Comparison of ENCODE assay signal across 16 cellular contexts in the genomic region with DNA sequence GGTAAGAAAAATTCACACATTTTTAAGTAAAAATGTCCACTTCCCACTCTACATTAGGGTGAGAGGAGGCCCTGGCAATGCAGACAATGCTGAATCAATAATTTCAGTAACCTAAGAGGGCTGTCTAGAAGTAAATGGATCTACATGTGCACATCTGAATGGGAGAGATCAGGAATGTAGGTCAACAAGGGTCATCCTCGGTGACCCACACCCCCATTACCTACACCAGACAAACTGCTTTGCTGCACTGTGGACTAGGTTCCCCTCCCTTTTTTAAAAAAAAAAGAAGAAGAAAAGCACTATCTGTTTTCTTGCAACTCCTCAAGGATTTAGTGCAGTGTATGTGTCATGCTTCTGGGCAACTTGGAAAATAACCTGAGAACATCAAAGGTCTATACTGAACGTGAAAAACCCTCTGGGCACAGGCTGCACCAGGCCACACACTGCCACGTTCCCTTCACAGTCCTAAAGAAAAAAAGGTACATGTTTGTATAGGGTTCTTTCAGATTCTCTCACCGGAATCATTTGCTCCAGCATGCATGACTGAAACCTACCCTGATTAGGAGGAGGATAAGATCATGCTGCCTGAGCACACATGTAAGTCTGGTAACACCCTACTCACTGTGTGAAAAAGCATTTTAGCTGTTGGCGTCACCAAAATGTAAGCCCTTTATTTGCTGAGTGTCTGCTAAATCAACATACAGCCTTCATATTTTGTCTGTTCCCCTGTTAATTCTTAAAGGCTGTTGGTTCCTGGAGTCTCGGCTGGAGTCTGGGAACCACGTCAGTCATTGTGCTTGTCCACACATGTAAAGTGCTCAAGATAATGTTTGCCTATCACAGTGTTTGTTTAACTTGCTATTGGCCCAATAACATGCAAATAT.
DNase-seq lines count a peak whose midpoint lies in the region; ATAC-seq and TF ChIP-seq lines count a peak whose summit lies in the region.
"Had no signal": no experiment of that assay in that cellular context is flagged by ENCODE, and none has a peak within 500 bp of the region (broad histone marks: within the 10 kb centered on the region; RNA-seq: fewer than 3 reads in every experiment).

No MANE protein-coding gene starts in this region.

- H3K4me3 ChIP-seq in SK-N-SH (ENCODE audit: low read depth in 2 of 2, low read length in 1 of 2), result no peak overlapping the region
- H3K4me3 ChIP-seq: A549, gastrocnemius medialis, testis had no signal

- H3K79me2 ChIP-seq in SK-N-SH (ENCODE audit: insufficient read depth), result no peaks in the 10 kb centered on the region

- no peaks in the 10 kb centered on the region for H3F3A ChIP-seq in SK-N-SH (replicated peaks; ENCODE audit: insufficient read depth)

- H3K9ac ChIP-seq in SK-N-SH, result no peak overlapping the region

- H3K9me2 ChIP-seq in SK-N-SH, result no peaks in the 10 kb centered on the region

- peak; percentile 86 for ATAC-seq in foreskin keratinocyte
- ATAC-seq: gastrocnemius medialis; natural killer cell treated with Interleukin-12 subunit alpha and Interleukin-12 subunit beta and Interleukin-15 and Interleukin-18, amount 100 ng/mL, for 72 hours had no signal

- TF ChIP-seq RAD21 in SK-N-SH (IDR thresholded peaks at IDR 0.05; ENCODE audit: low read length), result no peak

- no peaks in the 10 kb centered on the region for H3K27me3 Mint-ChIP-seq in immature natural killer cell (ENCODE audit: low read depth in 3 of 3)
- H3K27me3 Mint-ChIP-seq: activated CD4-positive, alpha-beta T cell treated with anti-CD3 and anti-CD28 coated beads, Interleukin-2, amount 10 ng/mL, durations not matched to agents 7 days and 5 days; natural killer cell treated with Interleukin-12 subunit alpha and Interleukin-12 subunit beta and Interleukin-15 and Interleukin-18, amount 100 ng/mL, for 72 hours had no signal

- no peak overlapping the region for H3K4me3 Mint-ChIP-seq in immature natural killer cell
- H3K4me3 Mint-ChIP-seq: activated CD4-positive, alpha-beta T cell treated with anti-CD3 and anti-CD28 coated beads, Interleukin-2, amount 10 ng/mL, durations not matched to agents 7 days and 5 days; natural killer cell treated with Interleukin-12 subunit alpha and Interleukin-12 subunit beta and Interleukin-15 and Interleukin-18, amount 100 ng/mL, for 72 hours; T-helper 1 cell treated with Interleukin-12 subunit alpha and Interleukin-12 subunit beta and Interleukin-4 antibody, amounts not matched to agents 30 μg/mL and 1 μg/mL, for 36 hours had no signal

- no peaks in the 10 kb centered on the region for H3K9me3 ChIP-seq in SK-N-SH
- H3K9me3 ChIP-seq: A549, gastrocnemius medialis, testis had no signal

- no peaks in the 10 kb centered on the region for H3K9me3 Mint-ChIP-seq in immature natural killer cell
- H3K9me3 Mint-ChIP-seq: activated CD4-positive, alpha-beta T cell treated with anti-CD3 and anti-CD28 coated beads, Interleukin-2, amount 10 ng/mL, durations not matched to agents 7 days and 5 days; natural killer cell treated with Interleukin-12 subunit alpha and Interleukin-12 subunit beta and Interleukin-15 and Interleukin-18, amount 100 ng/mL, for 72 hours; T-helper 1 cell treated with Interleukin-12 subunit alpha and Interleukin-12 subunit beta and Interleukin-4 antibody, amounts not matched to agents 30 μg/mL and 1 μg/mL, for 36 hours had no signal

- WGBS in SK-N-SH (ENCODE audit: low lambda C conversion rate), result 91% methylated on average over 7 of the region's 7 CpGs

- H3K27ac ChIP-seq in foreskin keratinocyte, result peak overlapping the region; percentile 78
- no peak overlapping the region for H3K27ac ChIP-seq in SK-N-SH (ENCODE audit: low read depth in 2 of 2, low read length in 1 of 2)
- H3K27ac ChIP-seq: A549, gastrocnemius medialis, HL-60, testis had no signal

- TF ChIP-seq CTCF in foreskin keratinocyte (conservative IDR thresholded peaks at IDR 0.05) (no peak), SK-N-SH (IDR thresholded peaks at IDR 0.05) (no peak)

- peaks cover 29% of the 10 kb centered on the region for H3K4me1 ChIP-seq in foreskin keratinocyte
- H3K4me1 ChIP-seq in SK-N-SH (ENCODE audit: control insufficient read depth in 1 of 2, insufficient read depth in 2 of 2, low read depth in 1 of 2, low read length in 1 of 2), result peaks cover 0 to under 1% of the 10 kb centered on the region in 2 experiments; a peak in 2 of 4 replicates
- H3K4me1 ChIP-seq: A549, gastrocnemius medialis, testis had no signal

- no peaks in the 10 kb centered on the region for H3K27me3 ChIP-seq in foreskin keratinocyte
- H3K27me3 ChIP-seq in SK-N-SH (ENCODE audit: insufficient read depth), result no peaks in the 10 kb centered on the region
- H3K27me3 ChIP-seq: gastrocnemius medialis, testis had no signal

- no peaks in the 10 kb centered on the region for H3K4me1 Mint-ChIP-seq in immature natural killer cell
- H3K4me1 Mint-ChIP-seq: activated CD4-positive, alpha-beta T cell treated with anti-CD3 and anti-CD28 coated beads, Interleukin-2, amount 10 ng/mL, durations not matched to agents 7 days and 5 days had no signal

- no peak overlapping the region for H3K27ac Mint-ChIP-seq in immature natural killer cell
- H3K27ac Mint-ChIP-seq: activated CD4-positive, alpha-beta T cell treated with anti-CD3 and anti-CD28 coated beads, Interleukin-2, amount 10 ng/mL, durations not matched to agents 7 days and 5 days; natural killer cell treated with Interleukin-12 subunit alpha and Interleukin-12 subunit beta and Interleukin-15 and Interleukin-18, amount 100 ng/mL, for 72 hours; T-helper 1 cell treated with Interleukin-12 subunit alpha and Interleukin-12 subunit beta and Interleukin-4 antibody, amounts not matched to agents 30 μg/mL and 1 μg/mL, for 36 hours had no signal

- no peaks in the 10 kb centered on the region for H3K36me3 ChIP-seq in SK-N-SH (replicated peaks in 1 of 2; ENCODE audit: control insufficient read depth in 1 of 2, insufficient read depth in 2 of 2, low read length in 1 of 2)
- H3K36me3 ChIP-seq: gastrocnemius medialis had no signal

- CTCF ChIA-PET in SK-N-SH (lab: Yijun Ruan, JAX), result interaction anchor here (0.5 kb wide), 1 partner anchor 244 kb away, joined by 3 read pairs; no protein-coding TSS in a partner anchor

- POLR2A ChIA-PET in SK-N-SH (lab: Yijun Ruan, JAX), result no interaction called here

- no peaks in the 10 kb centered on the region for H4K20me1 ChIP-seq in SK-N-SH (ENCODE audit: insufficient read depth)

- TF ChIP-seq EP300 in SK-N-SH (IDR thresholded peaks at IDR 0.05; ENCODE audit: borderline replicate concordance in 1 of 2, low read depth in 1 of 2, low read length in 1 of 2), result no peak

- no peak overlapping the region for H3K4me2 ChIP-seq in SK-N-SH
- H3K4me2 ChIP-seq: A549 had no signal

- peaks cover 4 to 7% (median 5%) of the 10 kb centered on the region in 3 donors for H3K36me3 Mint-ChIP-seq in immature natural killer cell
- H3K36me3 Mint-ChIP-seq: natural killer cell treated with Interleukin-12 subunit alpha and Interleukin-12 subunit beta and Interleukin-15 and Interleukin-18, amount 100 ng/mL, for 72 hours had no signal

- DNase-seq in NCI-H2196 (lab: John Stamatoyannopoulos, UW; ENCODE audit: unreplicated experiment) (peak; percentile 19), NCI-H2196 treated with DMSO at 0.1 percent for 48 hours (lab: John Stamatoyannopoulos, UW; ENCODE audit: unreplicated experiment) (no peak), NCI-H526 treated with DMSO at 0.1 percent for 48 hours (lab: John Stamatoyannopoulos, UW) (peak; percentile 89), foreskin keratinocyte (peak; percentile 88 to 95), ureter (ENCODE audit: low spot score) (peak; percentile 61), SK-N-SH (no peak), immature natural killer cell (no peak)
- no peak for DNase-seq in activated CD4-positive, CD25-positive, alpha-beta regulatory T cell (lab: John Stamatoyannopoulos, UW)
- DNase-seq: activated CD4-positive, alpha-beta T cell treated with anti-CD3 and anti-CD28 coated beads, Interleukin-2, amount 10 ng/mL, durations not matched to agents 7 days and 5 days; gastrocnemius medialis; small intestine; testis had no signal

- H2AFZ ChIP-seq in SK-N-SH (ENCODE audit: low read depth), result no peak overlapping the region

TF ChIP-seq in SK-N-SH, 30 proteins besides CTCF, POLR2A, EP300 and RAD21 (continues in another document):
- TF ChIP-seq, protein P1, sequence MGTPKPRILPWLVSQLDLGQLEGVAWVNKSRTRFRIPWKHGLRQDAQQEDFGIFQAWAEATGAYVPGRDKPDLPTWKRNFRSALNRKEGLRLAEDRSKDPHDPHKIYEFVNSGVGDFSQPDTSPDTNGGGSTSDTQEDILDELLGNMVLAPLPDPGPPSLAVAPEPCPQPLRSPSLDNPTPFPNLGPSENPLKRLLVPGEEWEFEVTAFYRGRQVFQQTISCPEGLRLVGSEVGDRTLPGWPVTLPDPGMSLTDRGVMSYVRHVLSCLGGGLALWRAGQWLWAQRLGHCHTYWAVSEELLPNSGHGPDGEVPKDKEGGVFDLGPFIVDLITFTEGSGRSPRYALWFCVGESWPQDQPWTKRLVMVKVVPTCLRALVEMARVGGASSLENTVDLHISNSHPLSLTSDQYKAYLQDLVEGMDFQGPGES (IDR thresholded peaks at IDR 0.05; ENCODE audit: low read depth, low read length), result no peak
- TF ChIP-seq, protein P2, sequence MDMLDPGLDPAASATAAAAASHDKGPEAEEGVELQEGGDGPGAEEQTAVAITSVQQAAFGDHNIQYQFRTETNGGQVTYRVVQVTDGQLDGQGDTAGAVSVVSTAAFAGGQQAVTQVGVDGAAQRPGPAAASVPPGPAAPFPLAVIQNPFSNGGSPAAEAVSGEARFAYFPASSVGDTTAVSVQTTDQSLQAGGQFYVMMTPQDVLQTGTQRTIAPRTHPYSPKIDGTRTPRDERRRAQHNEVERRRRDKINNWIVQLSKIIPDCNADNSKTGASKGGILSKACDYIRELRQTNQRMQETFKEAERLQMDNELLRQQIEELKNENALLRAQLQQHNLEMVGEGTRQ (IDR thresholded peaks at IDR 0.05; ENCODE audit: borderline replicate concordance, low read depth, low read length), result no peak
- TF ChIP-seq TCF12 (IDR thresholded peaks at IDR 0.05) (no peak), SIN3A (IDR thresholded peaks at IDR 0.05; ENCODE audit: borderline replicate concordance, low read depth, low read length) (no peak), RFX5 (IDR thresholded peaks at IDR 0.05; ENCODE audit: low read length) (no peak)

Comparison
In these comparisons a context has a peak if more than half of its experiments do, and no peak if none do; other contexts are left out.
1. DNase-seq: peak in NCI-H2196 (single experiment), NCI-H526 treated with DMSO at 0.1 percent for 48 hours (single experiment), foreskin keratinocyte (2 of 2) and ureter (single experiment); none in NCI-H2196 treated with DMSO at 0.1 percent for 48 hours (single experiment), SK-N-SH (single experiment), immature natural killer cell (0 of 3) and activated CD4-positive, CD25-positive, alpha-beta regulatory T cell (0 of 4).